24 cellular contexts compared by ENCODE assay signal in genomic region chr7:12456506-12456905, GRCh38. TPM values are rescaled to one million over a fixed set of nuclear protein-coding genes. Genes with fewer than 3 reads are reported as not detected.
DNase-seq lines count a peak whose midpoint lies in the region; ATAC-seq, FAIRE-seq and TF ChIP-seq lines count a peak whose summit lies in the region.
"Had no signal": no experiment of that assay in that cellular context is flagged by ENCODE, and none has a peak within 500 bp of the region (broad histone marks: within the 10 kb centered on the region; RNA-seq: fewer than 3 reads in every experiment).

No MANE protein-coding gene starts in this region.

- H3K4me1 Mint-ChIP-seq in stimulated activated naive B cell treated with anti-CD40 and anti-IgM and Interleukin-4, amounts not matched to agents 10 μg/mL and 1 μg/mL and 100 μg/mL, for 72 hours, result no peaks in the 10 kb centered on the region
- H3K4me1 Mint-ChIP-seq in T-helper 2 cell treated with Interferon-gamma antibody and Interleukin-4, amounts not matched to agents 5 μg/mL and 100 μg/mL, for 36 hours (ENCODE audit: low read depth), result no peaks in the 10 kb centered on the region
- H3K4me1 Mint-ChIP-seq: CD8-positive, alpha-beta memory T cell; IgD-negative memory B cell; nephron had no signal

- no peak for FAIRE-seq in urothelium cell line (lab: Jason Lieb, UNC)
- FAIRE-seq: GM12878 had no signal

- H3F3A ChIP-seq in SK-N-SH (replicated peaks; ENCODE audit: insufficient read depth), result no peaks in the 10 kb centered on the region

- CTCF ChIA-PET in SK-N-SH (lab: Yijun Ruan, JAX), result interaction anchor here (0.7 to 7.7 kb wide), 7 partner anchors 18 to 68 kb away, joined by 3 to 160 read pairs (median 5); no protein-coding TSS in a partner anchor

- H3K27ac ChIP-seq in SK-N-SH (ENCODE audit: low read depth in 2 of 2, low read length in 1 of 2), result no peak overlapping the region
- H3K27ac ChIP-seq: ascending aorta, stomach, uterus had no signal

- no peak overlapping the region for H3K27ac Mint-ChIP-seq in stimulated activated naive B cell treated with anti-CD40 and anti-IgM and Interleukin-4, amounts not matched to agents 10 μg/mL and 1 μg/mL and 100 μg/mL, for 72 hours
- no peak overlapping the region for H3K27ac Mint-ChIP-seq in T-helper 2 cell treated with Interferon-gamma antibody and Interleukin-4, amounts not matched to agents 5 μg/mL and 100 μg/mL, for 36 hours
- H3K27ac Mint-ChIP-seq: CD8-positive, alpha-beta memory T cell; IgD-negative memory B cell; nephron had no signal

- no peaks in the 10 kb centered on the region for H3K79me2 ChIP-seq in SK-N-SH (ENCODE audit: insufficient read depth)

- no peak overlapping the region for H2AFZ ChIP-seq in SK-N-SH (ENCODE audit: low read depth)

- WGBS in SK-N-SH (ENCODE audit: low lambda C conversion rate), result 28% methylated on average over 1 of the region's 1 CpG

- no peak overlapping the region for H3K4me3 Mint-ChIP-seq in stimulated activated naive B cell treated with anti-CD40 and anti-IgM and Interleukin-4, amounts not matched to agents 10 μg/mL and 1 μg/mL and 100 μg/mL, for 72 hours
- no peak overlapping the region for H3K4me3 Mint-ChIP-seq in T-helper 2 cell treated with Interferon-gamma antibody and Interleukin-4, amounts not matched to agents 5 μg/mL and 100 μg/mL, for 36 hours
- H3K4me3 Mint-ChIP-seq: CD8-positive, alpha-beta memory T cell; IgD-negative memory B cell; nephron had no signal

- no peaks in the 10 kb centered on the region for H4K20me1 ChIP-seq in SK-N-SH (ENCODE audit: insufficient read depth)

- H3K27me3 ChIP-seq in SK-N-SH (ENCODE audit: insufficient read depth), result no peaks in the 10 kb centered on the region
- H3K27me3 ChIP-seq: ascending aorta, stomach, uterus had no signal

- H3K9me2 ChIP-seq in SK-N-SH, result no peaks in the 10 kb centered on the region

- DNase-seq in SK-N-SH (no peak), NCI-H2227 (lab: John Stamatoyannopoulos, UW; ENCODE audit: unreplicated experiment) (peak; percentile 77), choroid plexus epithelial cell (ENCODE audit: low read depth) (peak; percentile 15), urothelium cell line (ENCODE audit: low spot score) (peak; percentile 25)
- DNase-seq in stimulated activated naive B cell treated with anti-CD40 and anti-IgM and Interleukin-4, amounts not matched to agents 10 μg/mL and 1 μg/mL and 100 μg/mL, for 72 hours, result no peak
- no peak for DNase-seq in T-helper 2 cell treated with Interferon-gamma antibody and Interleukin-4, amounts not matched to agents 5 μg/mL and 100 μg/mL, for 36 hours (ENCODE audit: low spot score)
- DNase-seq: activated CD4-positive, alpha-beta T cell treated with anti-CD3 and anti-CD28 coated beads for 1 hour; activated gamma-delta T cell treated with Interleukin-2 at 50 U/mL for 16 hours; CD8-positive, alpha-beta memory T cell; cortex of kidney; erythroblast; mesenchymal stem cell; NCI-H187; Right ventricle myocardium superior; stimulated activated CD4-positive, alpha-beta T cell treated with anti-CD3 and anti-CD28 coated beads, Interleukin-15, amount 100 ng/mL, for 24 hours; stomach; T-helper 2 cell; uterus had no signal

- ATAC-seq in SK-N-SH treated with all-trans-retinoic acid at 6 μM for 48 hours (no peak), GM18498 (IDR thresholded peaks at IDR 0.05; ENCODE audit: unreplicated experiment) (no peak)
- ATAC-seq in stimulated activated naive B cell treated with anti-CD40 and anti-IgM and Interleukin-4, amounts not matched to agents 10 μg/mL and 1 μg/mL and 100 μg/mL, for 72 hours (replicated peaks), result no peak
- ATAC-seq: GM12878 had no signal

- TF ChIP-seq CTCF in SK-N-SH (IDR thresholded peaks at IDR 0.05) (no peak), choroid plexus epithelial cell (conservative IDR thresholded peaks at IDR 0.05; ENCODE audit: low read depth, low read length) (no peak)

- no peaks in the 10 kb centered on the region for H3K9me3 Mint-ChIP-seq in stimulated activated naive B cell treated with anti-CD40 and anti-IgM and Interleukin-4, amounts not matched to agents 10 μg/mL and 1 μg/mL and 100 μg/mL, for 72 hours
- no peaks in the 10 kb centered on the region for H3K9me3 Mint-ChIP-seq in T-helper 2 cell treated with Interferon-gamma antibody and Interleukin-4, amounts not matched to agents 5 μg/mL and 100 μg/mL, for 36 hours
- H3K9me3 Mint-ChIP-seq: CD8-positive, alpha-beta memory T cell; IgD-negative memory B cell had no signal

- no peaks in the 10 kb centered on the region for H3K36me3 ChIP-seq in SK-N-SH (replicated peaks in 1 of 2; ENCODE audit: control insufficient read depth in 1 of 2, insufficient read depth in 2 of 2, low read length in 1 of 2)
- H3K36me3 ChIP-seq: ascending aorta, stomach, uterus had no signal

- H3K27me3 Mint-ChIP-seq in stimulated activated naive B cell treated with anti-CD40 and anti-IgM and Interleukin-4, amounts not matched to agents 10 μg/mL and 1 μg/mL and 100 μg/mL, for 72 hours, result peaks cover 0 to 10% of the 10 kb centered on the region in 2 donors
- peaks cover 4% of the 10 kb centered on the region for H3K27me3 Mint-ChIP-seq in T-helper 2 cell treated with Interferon-gamma antibody and Interleukin-4, amounts not matched to agents 5 μg/mL and 100 μg/mL, for 36 hours (ENCODE audit: low read depth)
- H3K27me3 Mint-ChIP-seq: IgD-negative memory B cell had no signal

- TF ChIP-seq EP300 in SK-N-SH (IDR thresholded peaks at IDR 0.05; ENCODE audit: borderline replicate concordance in 1 of 2, low read depth in 1 of 2, low read length in 1 of 2), result no peak

- no peak for TF ChIP-seq RAD21 in SK-N-SH (IDR thresholded peaks at IDR 0.05; ENCODE audit: low read length)

- POLR2A ChIA-PET in SK-N-SH (lab: Yijun Ruan, JAX), result no interaction called here

- H3K4me3 ChIP-seq in SK-N-SH (ENCODE audit: low read depth in 2 of 2, low read length in 1 of 2) (no peak overlapping the region), choroid plexus epithelial cell (ENCODE audit: low read depth, low read length) (no peak overlapping the region)
- H3K4me3 ChIP-seq: ascending aorta, GM12878, stomach, uterus had no signal

- H3K4me1 ChIP-seq in SK-N-SH (ENCODE audit: control insufficient read depth in 1 of 2, insufficient read depth in 2 of 2, low read depth in 1 of 2, low read length in 1 of 2), result no peaks in the 10 kb centered on the region; a peak in 1 of 4 replicates
- H3K4me1 ChIP-seq: ascending aorta, stomach, uterus had no signal

- no peaks in the 10 kb centered on the region for H3K9me3 ChIP-seq in SK-N-SH
- H3K9me3 ChIP-seq: ascending aorta, stomach, uterus had no signal

- H3K36me3 Mint-ChIP-seq in stimulated activated naive B cell treated with anti-CD40 and anti-IgM and Interleukin-4, amounts not matched to agents 10 μg/mL and 1 μg/mL and 100 μg/mL, for 72 hours, result no peaks in the 10 kb centered on the region
- no peaks in the 10 kb centered on the region for H3K36me3 Mint-ChIP-seq in T-helper 2 cell treated with Interferon-gamma antibody and Interleukin-4, amounts not matched to agents 5 μg/mL and 100 μg/mL, for 36 hours (ENCODE audit: low read depth)
- H3K36me3 Mint-ChIP-seq: CD8-positive, alpha-beta memory T cell; IgD-negative memory B cell had no signal

- H3K4me2 ChIP-seq in SK-N-SH, result no peak overlapping the region

- H3K9ac ChIP-seq in SK-N-SH, result no peak overlapping the region

TF ChIP-seq in SK-N-SH treated with all-trans-retinoic acid at 6 μM for 48 hours, 23 proteins besides CTCF, POLR2A, EP300 and RAD21:
- TF ChIP-seq ISL1 (CRISPR knock-in tag; IDR thresholded peaks at IDR 0.05) (peak; percentile 81), ZC3H10 (CRISPR knock-in tag; IDR thresholded peaks at IDR 0.05) (no peak), ZFP3 (CRISPR knock-in tag; IDR thresholded peaks at IDR 0.05) (no peak)
- TF ChIP-seq, protein P1, sequence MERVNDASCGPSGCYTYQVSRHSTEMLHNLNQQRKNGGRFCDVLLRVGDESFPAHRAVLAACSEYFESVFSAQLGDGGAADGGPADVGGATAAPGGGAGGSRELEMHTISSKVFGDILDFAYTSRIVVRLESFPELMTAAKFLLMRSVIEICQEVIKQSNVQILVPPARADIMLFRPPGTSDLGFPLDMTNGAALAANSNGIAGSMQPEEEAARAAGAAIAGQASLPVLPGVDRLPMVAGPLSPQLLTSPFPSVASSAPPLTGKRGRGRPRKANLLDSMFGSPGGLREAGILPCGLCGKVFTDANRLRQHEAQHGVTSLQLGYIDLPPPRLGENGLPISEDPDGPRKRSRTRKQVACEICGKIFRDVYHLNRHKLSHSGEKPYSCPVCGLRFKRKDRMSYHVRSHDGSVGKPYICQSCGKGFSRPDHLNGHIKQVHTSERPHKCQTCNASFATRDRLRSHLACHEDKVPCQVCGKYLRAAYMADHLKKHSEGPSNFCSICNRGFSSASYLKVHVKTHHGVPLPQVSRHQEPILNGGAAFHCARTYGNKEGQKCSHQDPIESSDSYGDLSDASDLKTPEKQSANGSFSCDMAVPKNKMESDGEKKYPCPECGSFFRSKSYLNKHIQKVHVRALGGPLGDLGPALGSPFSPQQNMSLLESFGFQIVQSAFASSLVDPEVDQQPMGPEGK (CRISPR knock-in tag; IDR thresholded peaks at IDR 0.05; ENCODE audit: borderline replicate concordance), result no peak

TF ChIP-seq in SK-N-SH, 30 proteins besides CTCF, POLR2A, EP300 and RAD21 (continues in another document):
- TF ChIP-seq MEF2A (IDR thresholded peaks at IDR 0.05; ENCODE audit: borderline replicate concordance, low read depth), result no peak
- TF ChIP-seq RCOR1 (IDR thresholded peaks at IDR 0.05; ENCODE audit: low read length), result no peak
- TF ChIP-seq, protein P2, sequence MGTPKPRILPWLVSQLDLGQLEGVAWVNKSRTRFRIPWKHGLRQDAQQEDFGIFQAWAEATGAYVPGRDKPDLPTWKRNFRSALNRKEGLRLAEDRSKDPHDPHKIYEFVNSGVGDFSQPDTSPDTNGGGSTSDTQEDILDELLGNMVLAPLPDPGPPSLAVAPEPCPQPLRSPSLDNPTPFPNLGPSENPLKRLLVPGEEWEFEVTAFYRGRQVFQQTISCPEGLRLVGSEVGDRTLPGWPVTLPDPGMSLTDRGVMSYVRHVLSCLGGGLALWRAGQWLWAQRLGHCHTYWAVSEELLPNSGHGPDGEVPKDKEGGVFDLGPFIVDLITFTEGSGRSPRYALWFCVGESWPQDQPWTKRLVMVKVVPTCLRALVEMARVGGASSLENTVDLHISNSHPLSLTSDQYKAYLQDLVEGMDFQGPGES (IDR thresholded peaks at IDR 0.05; ENCODE audit: low read depth, low read length), result no peak
- no peak for TF ChIP-seq YY1 (IDR thresholded peaks at IDR 0.05; ENCODE audit: low read depth)
- no peak for TF ChIP-seq POLR2AphosphoS5 (IDR thresholded peaks at IDR 0.05; ENCODE audit: low read depth, low read length)
- TF ChIP-seq SMC3 (IDR thresholded peaks at IDR 0.05; ENCODE audit: low read depth, low read length), result no peak
- TF ChIP-seq TEAD4 (IDR thresholded peaks at IDR 0.05; ENCODE audit: borderline replicate concordance, insufficient read depth), result no peak
- TF ChIP-seq FOXJ3 (CRISPR knock-in tag; IDR thresholded peaks at IDR 0.05), result no peak
- no peak for TF ChIP-seq TAF1 (IDR thresholded peaks at IDR 0.05; ENCODE audit: borderline replicate concordance, low read depth, low read length)

RNA-seq across cellular contexts. Expression of gene VWDE, which starts 52.8 kb away (rescaled TPM):
- polyA plus RNA-seq in SK-N-SH (2012; rRNA removed), result 0.03 TPM in 1 of 2 replicates, not detected in the other
- polyA plus RNA-seq in SK-N-SH (2012; cell fraction: cytosol; rRNA removed), result under 0.01 and 0.04 TPM in 2 replicates
- 0.02 and 0.04 TPM in 2 replicates for polyA plus RNA-seq in SK-N-SH (2012; cell fraction: nucleus; rRNA removed)
- polyA plus RNA-seq: IgD-negative memory B cell had no signal

Comparison
In these comparisons a context has a peak if more than half of its experiments do, and no peak if none do; other contexts are left out.
1. DNase-seq: peak in NCI-H2227 (single experiment), choroid plexus epithelial cell (single experiment) and urothelium cell line (single experiment); none in SK-N-SH (single experiment), stimulated activated naive B cell treated with anti-CD40 and anti-IgM and Interleukin-4, amounts not matched to agents 10 μg/mL and 1 μg/mL and 100 μg/mL, for 72 hours (single experiment) and T-helper 2 cell treated with Interferon-gamma antibody and Interleukin-4, amounts not matched to agents 5 μg/mL and 100 μg/mL, for 36 hours (single experiment).